In the genomic region with DNA sequence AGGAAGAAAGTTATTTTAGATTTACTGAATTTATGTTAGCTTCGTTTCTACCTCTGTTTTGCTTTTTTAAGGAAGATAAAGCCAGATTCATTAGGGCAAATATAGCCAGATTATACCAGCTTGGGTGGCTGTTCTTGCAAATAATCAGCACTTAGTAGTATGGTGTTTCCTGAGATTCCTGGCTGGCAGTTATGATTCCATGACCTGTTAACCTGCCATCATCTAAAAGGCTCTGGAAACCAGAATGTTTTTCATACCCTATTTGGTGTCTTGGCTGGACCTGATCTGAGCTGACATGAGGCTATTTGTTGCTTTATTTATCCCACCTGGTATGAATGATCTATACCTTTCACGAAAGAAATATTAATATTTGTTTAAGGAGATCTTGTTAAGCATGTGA, we compare ENCODE assay signal across 30 cellular contexts.
"Had no signal": no experiment of that assay in that cellular context is flagged by ENCODE, and none has a peak within 500 bp of the region (broad histone marks: within the 10 kb centered on the region; RNA-seq: fewer than 3 reads in every experiment).

No MANE protein-coding gene starts in this region.

- H3K4me3 ChIP-seq: breast epithelium, left ventricle myocardium inferior, right atrium auricular region, spleen, tibial nerve had no signal

- H3K27me3 ChIP-seq: breast epithelium, right atrium auricular region, spleen, tibial nerve had no signal

- FAIRE-seq: colon, endometrium, frontal cortex, urothelium cell line had no signal

- H3K9me3 ChIP-seq: breast epithelium, left ventricle myocardium inferior, right atrium auricular region, spleen, tibial nerve had no signal

- ATAC-seq: activated CD4-positive, CD25-positive, alpha-beta regulatory T cell treated with anti-CD3 and anti-CD28 coated beads, Interleukin-2, amount 50 U/mL, for 24 hours; activated naive CD8-positive, alpha-beta T cell treated with anti-CD3 and anti-CD28 coated beads, Interleukin-2, amount 50 U/mL, for 24 hours; activated T-helper 17 cell treated with anti-CD3 and anti-CD28 coated beads, Interleukin-2, amount 50 U/mL, for 72 hours had no signal

- H3K27ac ChIP-seq: breast epithelium, left ventricle myocardium inferior, right atrium auricular region, tibial nerve, WERI-Rb-1 had no signal

- H3K36me3 ChIP-seq: breast epithelium had no signal

- DNase-seq: activated CD4-positive, alpha-beta T cell treated with anti-CD3 and anti-CD28 coated beads for 48 hours; activated CD4-positive, alpha-beta T cell treated with anti-CD3 and anti-CD28 coated beads, Interleukin-2, amount 50 U/mL, for 48 hours; activated CD8-positive, alpha-beta memory T cell treated with anti-CD3 and anti-CD28 coated beads for 24 hours; activated gamma-delta T cell treated with Interleukin-2 at 50 U/mL for 16 hours; activated naive CD4-positive, alpha-beta T cell treated with anti-CD3 and anti-CD28 coated beads, Interleukin-2, amount 50 U/mL, for 16 hours; activated naive CD8-positive, alpha-beta T cell treated with anti-CD3 and anti-CD28 coated beads, Interleukin-2, amount 50 U/mL, for 24 hours; activated T-cell treated with anti-CD3 and anti-CD28 coated beads, Interleukin-2, amount 50 U/mL, for 1 hour; amygdala; central memory CD4-positive, alpha-beta T cell; effector CD8-positive, alpha-beta T cell; glutamatergic neuron; islet precursor cell; left ventricle myocardium inferior; mammary epithelial cell; naive B cell; nephron progenitor cell; occipital lobe; spleen; stimulated activated naive CD4-positive, alpha-beta T cell; T-helper 1 cell; WERI-Rb-1 had no signal
